ENCODE assay signal across 1 cellular context in the genomic region with DNA sequence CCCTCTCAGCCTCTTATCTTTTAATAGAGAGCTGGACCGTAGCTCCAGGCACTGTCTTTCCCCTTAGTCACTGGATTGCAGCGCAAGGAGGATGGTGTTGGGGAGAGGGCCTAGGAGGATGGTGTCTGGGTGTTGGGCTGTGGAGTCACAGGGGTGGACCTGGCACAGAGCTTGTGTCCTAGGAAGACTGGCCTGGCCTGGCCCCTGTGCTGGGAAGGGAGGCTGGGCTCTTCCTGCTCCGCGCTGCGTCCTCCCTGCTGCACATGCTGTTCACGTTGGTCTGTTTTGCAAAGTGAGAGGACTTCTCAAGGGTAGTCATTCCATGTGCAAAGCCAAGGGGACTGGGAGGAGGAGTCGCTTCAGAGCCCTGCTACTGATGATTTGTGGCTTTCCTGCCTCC.
TF ChIP-seq lines count a peak whose summit lies in the region.

No MANE protein-coding gene starts in this region.

TF ChIP-seq in WTC11, 78 proteins besides CTCF, POLR2A, EP300 and RAD21 (continued from another document):
- TF ChIP-seq, protein P1, sequence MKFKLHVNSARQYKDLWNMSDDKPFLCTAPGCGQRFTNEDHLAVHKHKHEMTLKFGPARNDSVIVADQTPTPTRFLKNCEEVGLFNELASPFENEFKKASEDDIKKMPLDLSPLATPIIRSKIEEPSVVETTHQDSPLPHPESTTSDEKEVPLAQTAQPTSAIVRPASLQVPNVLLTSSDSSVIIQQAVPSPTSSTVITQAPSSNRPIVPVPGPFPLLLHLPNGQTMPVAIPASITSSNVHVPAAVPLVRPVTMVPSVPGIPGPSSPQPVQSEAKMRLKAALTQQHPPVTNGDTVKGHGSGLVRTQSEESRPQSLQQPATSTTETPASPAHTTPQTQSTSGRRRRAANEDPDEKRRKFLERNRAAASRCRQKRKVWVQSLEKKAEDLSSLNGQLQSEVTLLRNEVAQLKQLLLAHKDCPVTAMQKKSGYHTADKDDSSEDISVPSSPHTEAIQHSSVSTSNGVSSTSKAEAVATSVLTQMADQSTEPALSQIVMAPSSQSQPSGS (CRISPR knock-in tag; IDR thresholded peaks at IDR 0.05; ENCODE audit: borderline replicate concordance, low read depth): no peak
